In the genomic region with DNA sequence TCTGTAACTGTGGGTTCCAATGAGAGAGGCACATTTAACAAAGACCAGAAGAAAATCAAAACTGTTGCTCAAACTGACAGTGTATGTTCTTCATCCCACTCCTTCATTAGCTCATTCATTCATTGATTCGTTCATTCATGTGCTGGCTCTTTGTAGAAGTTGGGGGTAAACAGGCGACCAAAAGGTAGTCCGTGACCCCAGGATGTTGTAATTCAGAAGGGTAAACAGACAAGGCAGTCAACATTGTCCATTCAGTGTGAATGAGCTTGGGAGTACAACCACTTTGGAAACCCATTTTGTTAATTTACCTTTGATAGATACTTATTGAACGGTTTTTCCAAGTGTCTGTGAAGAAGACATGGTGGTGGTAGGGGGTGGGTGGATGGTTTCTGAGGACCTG, we compare ENCODE assay signal across 12 cellular contexts. TPM values are rescaled to one million over a fixed set of nuclear protein-coding genes. Genes with fewer than 3 reads are reported as not detected.
DNase-seq lines count a peak whose midpoint lies in the region; ATAC-seq lines count a peak whose summit lies in the region.
"Had no signal": no experiment of that assay in that cellular context is flagged by ENCODE, and none has a peak within 500 bp of the region (broad histone marks: within the 10 kb centered on the region; RNA-seq: fewer than 3 reads in every experiment).

No MANE protein-coding gene starts in this region.

- intact Hi-C loops in CD4-positive, alpha-beta memory T cell (cut with micrococcal nuclease): loop anchor here (5.0 to 10.0 kb wide), 2 partner anchors 1154 to 1338 kb away; partner anchors contain the start of genes GAN and HSBP1

- peak overlapping the region; percentile 80 for H3K27ac ChIP-seq in CD4-positive, alpha-beta memory T cell (ENCODE audit: low read depth, low read length)
- peak overlapping the region; percentile 29 for H3K27ac ChIP-seq in HUES48 (ENCODE audit: low read depth, low read length)
- no peak overlapping the region for H3K27ac ChIP-seq in mesendoderm (ENCODE audit: low read depth, low read length)

- no peaks in the 10 kb centered on the region for H3K27me3 ChIP-seq in CD4-positive, alpha-beta memory T cell (ENCODE audit: insufficient read depth, low read length)
- H3K27me3 ChIP-seq in HUES48 (ENCODE audit: control insufficient read depth, insufficient read depth, low read length): no peaks in the 10 kb centered on the region
- H3K27me3 ChIP-seq in mesendoderm (ENCODE audit: insufficient read depth, low read length, poor library complexity): no peaks in the 10 kb centered on the region
- H3K27me3 ChIP-seq: right atrium auricular region had no signal

- CTCF ChIA-PET in CD4-positive, alpha-beta memory T cell (lab: Charles Lee; ENCODE audit: partially characterized antibody): interaction anchor here (1.3 to 10.1 kb wide), 3 partner anchors 10 to 22 kb away, joined by 3 to 123 read pairs (median 48); no protein-coding TSS in a partner anchor

- no peak overlapping the region for H4K5ac ChIP-seq in mesendoderm (ENCODE audit: low read length)

- H3K4me3 ChIP-seq in CD4-positive, alpha-beta memory T cell (ENCODE audit: low read length in 2 of 2): no peak overlapping the region
- H3K4me3 ChIP-seq in HUES48 (ENCODE audit: low read depth, low read length) (no peak overlapping the region), mesendoderm (ENCODE audit: low read length) (no peak overlapping the region)
- H3K4me3 ChIP-seq: right atrium auricular region had no signal

- peaks cover 73 to 95% (median 81%) of the 10 kb centered on the region in 4 donors for H3K4me1 Mint-ChIP-seq in CD4-positive, alpha-beta memory T cell
- H3K4me1 Mint-ChIP-seq in activated T-helper 17 cell treated with anti-CD3 and anti-CD28 coated beads, Interleukin-2, amount 50 U/mL, for 72 hours: peaks cover 62% of the 10 kb centered on the region

- no peaks in the 10 kb centered on the region for H3K27me3 Mint-ChIP-seq in CD4-positive, alpha-beta memory T cell
- no peaks in the 10 kb centered on the region for H3K27me3 Mint-ChIP-seq in activated T-helper 17 cell treated with anti-CD3 and anti-CD28 coated beads, Interleukin-2, amount 50 U/mL, for 72 hours

- H3K36me3 ChIP-seq in CD4-positive, alpha-beta memory T cell (ENCODE audit: insufficient read depth, low read length): no peaks in the 10 kb centered on the region
- no peaks in the 10 kb centered on the region for H3K36me3 ChIP-seq in HUES48 (ENCODE audit: control insufficient read depth, insufficient read depth, low read length)
- H3K36me3 ChIP-seq in mesendoderm (ENCODE audit: control insufficient read depth, insufficient read depth, low read length): no peaks in the 10 kb centered on the region
- H3K36me3 ChIP-seq: right atrium auricular region had no signal

- no peak overlapping the region for H3K4ac ChIP-seq in mesendoderm (ENCODE audit: low read depth, low read length)

- no peak overlapping the region for H2BK15ac ChIP-seq in mesendoderm (replicated peaks; ENCODE audit: low read depth)

- H2BK120ac ChIP-seq in mesendoderm (ENCODE audit: low read depth, low read length): peak overlapping the region; percentile 73

- WGBS in mesendoderm (ENCODE audit: extremely low coverage, insufficient coverage, low lambda C conversion rate): no CpG with 5 or more reads among the region's 4 CpGs

- no peaks in the 10 kb centered on the region for H3K36me3 Mint-ChIP-seq in CD4-positive, alpha-beta memory T cell
- H3K36me3 Mint-ChIP-seq in activated T-helper 17 cell treated with anti-CD3 and anti-CD28 coated beads, Interleukin-2, amount 50 U/mL, for 72 hours (ENCODE audit: low read depth): no peaks in the 10 kb centered on the region
- H3K36me3 Mint-ChIP-seq: naive B cell had no signal

- peaks cover 88% of the 10 kb centered on the region for H3K4me1 ChIP-seq in CD4-positive, alpha-beta memory T cell (ENCODE audit: insufficient read depth, low read length)
- H3K4me1 ChIP-seq in HUES48 (ENCODE audit: control insufficient read depth, insufficient read depth, low read length) (peaks cover 10% of the 10 kb centered on the region; the same call in 1 of the 2 replicates), mesendoderm (ENCODE audit: control insufficient read depth, low read depth, low read length) (peaks cover 9% of the 10 kb centered on the region)

- H4K8ac ChIP-seq in mesendoderm (ENCODE audit: low read depth, low read length): no peak overlapping the region

- DNase-seq in CD4-positive, alpha-beta memory T cell: no peak
- DNase-seq in mesendoderm (no peak), NCI-H2029 (lab: John Stamatoyannopoulos, UW) (no peak)
- DNase-seq: effector CD8-positive, alpha-beta T cell; glutamatergic neuron; naive B cell; NCI-H446 treated with DMSO at 0.1 percent for 48 hours had no signal

- no peak overlapping the region for H3K4me2 ChIP-seq in mesendoderm (ENCODE audit: low read length)

- H3K9me3 ChIP-seq in CD4-positive, alpha-beta memory T cell (ENCODE audit: control insufficient read depth in 1 of 2, low read length in 2 of 2): no peaks in the 10 kb centered on the region
- no peaks in the 10 kb centered on the region for H3K9me3 ChIP-seq in HUES48 (ENCODE audit: control insufficient read depth, insufficient read depth, low read length)
- H3K9me3 ChIP-seq: right atrium auricular region had no signal

- POLR2A ChIA-PET in CD4-positive, alpha-beta memory T cell (lab: Charles Lee; ENCODE audit: partially characterized antibody): interaction anchor here (0.9 to 4.8 kb wide), 3 partner anchors 10 to 40 kb away, joined by 3 to 41 read pairs (median 5); no protein-coding TSS in a partner anchor

- no peaks in the 10 kb centered on the region for H3K79me2 ChIP-seq in mesendoderm (ENCODE audit: control insufficient read depth, insufficient read depth, low read length)

- H3K9ac ChIP-seq in HUES48 (ENCODE audit: low read depth, low read length): no peak overlapping the region
- no peak overlapping the region for H3K9ac ChIP-seq in mesendoderm (ENCODE audit: low read length)

- no peak overlapping the region for H3K56ac ChIP-seq in mesendoderm (ENCODE audit: low read length)

- peak overlapping the region in 4 of 8 donors; percentile 77 to 85 (median 83) for H3K4me3 Mint-ChIP-seq in CD4-positive, alpha-beta memory T cell
- peak overlapping the region; percentile 72 for H3K4me3 Mint-ChIP-seq in activated T-helper 17 cell treated with anti-CD3 and anti-CD28 coated beads, Interleukin-2, amount 50 U/mL, for 72 hours

- H2BK5ac ChIP-seq in mesendoderm (ENCODE audit: low read length): no peak overlapping the region

- H3K27ac Mint-ChIP-seq in CD4-positive, alpha-beta memory T cell: peak overlapping the region; percentile 86 to 98 (median 96)
- peak overlapping the region; percentile 87 for H3K27ac Mint-ChIP-seq in activated T-helper 17 cell treated with anti-CD3 and anti-CD28 coated beads, Interleukin-2, amount 50 U/mL, for 72 hours
- H3K27ac Mint-ChIP-seq: naive B cell had no signal

- ATAC-seq in activated T-helper 17 cell treated with anti-CD3 and anti-CD28 coated beads, Interleukin-2, amount 50 U/mL, for 72 hours (replicated peaks): no peak
- ATAC-seq in HG03159 (IDR thresholded peaks at IDR 0.05; ENCODE audit: unreplicated experiment) (no peak), HG03135 (IDR thresholded peaks at IDR 0.05; ENCODE audit: unreplicated experiment) (no peak)

- no peak overlapping the region for H3K23ac ChIP-seq in mesendoderm (ENCODE audit: low read length)

- peaks cover 0 to 1% (median 0%) of the 10 kb centered on the region in 8 donors for H3K9me3 Mint-ChIP-seq in CD4-positive, alpha-beta memory T cell
- H3K9me3 Mint-ChIP-seq in activated T-helper 17 cell treated with anti-CD3 and anti-CD28 coated beads, Interleukin-2, amount 50 U/mL, for 72 hours: no peaks in the 10 kb centered on the region

- H3K18ac ChIP-seq in mesendoderm (ENCODE audit: low read length): peak overlapping the region; percentile 88

- H3K79me1 ChIP-seq in mesendoderm (ENCODE audit: low read length): no peaks in the 10 kb centered on the region

- no peak overlapping the region for H2AK5ac ChIP-seq in mesendoderm (ENCODE audit: low read length)

RNA-seq across cellular contexts. Expression of gene CDH13, which starts 26.1 kb away (rescaled TPM):
- total RNA-seq in CD4-positive, alpha-beta memory T cell: not detected
- not detected for polyA plus RNA-seq in CD4-positive, alpha-beta memory T cell
- not detected for total RNA-seq in activated T-helper 17 cell treated with anti-CD3 and anti-CD28 coated beads, Interleukin-2, amount 50 U/mL, for 72 hours
- polyA plus RNA-seq in mesendoderm (2013, experiment 1 of 2): 0.44 TPM
- 0.84 TPM for polyA plus RNA-seq in mesendoderm (2013, experiment 2 of 2)
